In the genomic region with DNA sequence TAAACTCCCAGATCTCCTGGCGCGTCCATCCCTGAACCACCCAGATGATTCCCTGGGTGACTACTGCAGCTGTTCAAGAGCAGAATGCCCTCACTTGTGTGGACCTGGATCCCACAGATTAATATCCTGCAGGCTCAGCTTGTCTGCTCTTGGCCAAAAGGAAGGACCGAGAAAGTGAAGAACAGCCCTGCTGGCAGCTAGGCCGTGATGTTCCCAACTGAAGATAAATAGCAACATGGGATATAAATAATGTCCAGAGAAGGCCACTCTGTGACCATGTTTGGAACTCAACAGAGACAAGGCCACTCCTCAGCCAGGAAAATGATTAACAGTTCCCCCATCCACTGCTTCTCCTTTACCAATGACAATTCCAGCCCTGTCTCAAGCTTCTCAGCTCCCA, we compare ENCODE assay signal across 24 cellular contexts. TPM values are rescaled to one million over a fixed set of nuclear protein-coding genes. Genes with fewer than 3 reads are reported as not detected.
"Had no signal": no experiment of that assay in that cellular context is flagged by ENCODE, and none has a peak within 500 bp of the region (broad histone marks: within the 10 kb centered on the region; RNA-seq: fewer than 3 reads in every experiment).

No MANE protein-coding gene starts in this region.

- H3K9me3 Mint-ChIP-seq: activated naive CD8-positive, alpha-beta T cell treated with anti-CD3 and anti-CD28 coated beads, Interleukin-2, amount 10 ng/mL, durations not matched to agents 7 days and 5 days; activated T-helper 17 cell treated with anti-CD3 and anti-CD28 coated beads, Interleukin-2, amount 50 U/mL, for 72 hours; central memory CD8-positive, alpha-beta T cell; stimulated activated effector memory CD8-positive, alpha-beta T cell treated with anti-CD3 and anti-CD28 coated beads, Interleukin-12 subunit alpha, Interleukin-12 subunit beta, amount 100 ng/mL, for 72 hours; T-cell had no signal

- H3K27me3 Mint-ChIP-seq: activated CD4-positive, alpha-beta T cell treated with anti-CD3 and anti-CD28 coated beads for 36 hours; activated naive CD8-positive, alpha-beta T cell treated with anti-CD3 and anti-CD28 coated beads, Interleukin-2, amount 10 ng/mL, durations not matched to agents 7 days and 5 days had no signal

- H3K4me1 Mint-ChIP-seq: activated CD4-positive, alpha-beta T cell treated with anti-CD3 and anti-CD28 coated beads for 36 hours; activated naive CD8-positive, alpha-beta T cell treated with anti-CD3 and anti-CD28 coated beads, Interleukin-2, amount 10 ng/mL, durations not matched to agents 7 days and 5 days; activated T-helper 17 cell treated with anti-CD3 and anti-CD28 coated beads, Interleukin-2, amount 50 U/mL, for 72 hours; central memory CD8-positive, alpha-beta T cell; stimulated activated effector memory CD8-positive, alpha-beta T cell treated with anti-CD3 and anti-CD28 coated beads, Interleukin-12 subunit alpha, Interleukin-12 subunit beta, amount 100 ng/mL, for 72 hours; T-cell had no signal

- H3K4me3 Mint-ChIP-seq: activated CD4-positive, alpha-beta T cell treated with anti-CD3 and anti-CD28 coated beads for 36 hours; activated naive CD8-positive, alpha-beta T cell treated with anti-CD3 and anti-CD28 coated beads, Interleukin-2, amount 10 ng/mL, durations not matched to agents 7 days and 5 days; activated T-helper 17 cell treated with anti-CD3 and anti-CD28 coated beads, Interleukin-2, amount 50 U/mL, for 72 hours; central memory CD8-positive, alpha-beta T cell; stimulated activated effector memory CD8-positive, alpha-beta T cell treated with anti-CD3 and anti-CD28 coated beads, Interleukin-12 subunit alpha, Interleukin-12 subunit beta, amount 100 ng/mL, for 72 hours; T-cell; WTC11 had no signal

- H3K36me3 ChIP-seq: brain microvascular endothelial cell, lower lobe of right lung, stomach, thoracic aorta had no signal

- H3K27ac ChIP-seq: brain microvascular endothelial cell, coronary artery, hepatocyte, lower lobe of right lung, thoracic aorta had no signal

- H3K9me3 ChIP-seq: lower lobe of right lung, stomach, thoracic aorta had no signal

- ATAC-seq: activated CD4-positive, alpha-beta T cell treated with anti-CD3 and anti-CD28 coated beads for 36 hours; activated T-helper 17 cell treated with anti-CD3 and anti-CD28 coated beads, Interleukin-2, amount 50 U/mL, for 72 hours; lower lobe of right lung; SK-N-SH treated with all-trans-retinoic acid at 6 μM for 48 hours; stimulated activated effector memory CD8-positive, alpha-beta T cell treated with anti-CD3 and anti-CD28 coated beads, Interleukin-12 subunit alpha, Interleukin-12 subunit beta, amount 100 ng/mL, for 72 hours; T-cell; WTC11 had no signal

- H3K4me3 ChIP-seq: coronary artery, hepatocyte, lower lobe of right lung, smooth muscle cell, stomach, thoracic aorta had no signal

- H3K36me3 Mint-ChIP-seq: activated naive CD8-positive, alpha-beta T cell treated with anti-CD3 and anti-CD28 coated beads, Interleukin-2, amount 10 ng/mL, durations not matched to agents 7 days and 5 days; stimulated activated effector memory CD8-positive, alpha-beta T cell treated with anti-CD3 and anti-CD28 coated beads, Interleukin-12 subunit alpha, Interleukin-12 subunit beta, amount 100 ng/mL, for 72 hours; T-cell had no signal

- DNase-seq: activated CD4-positive, alpha-beta T cell treated with anti-CD3 and anti-CD28 coated beads for 36 hours; activated CD4-positive, alpha-beta T cell treated with anti-CD3 and anti-CD28 coated beads, Interleukin-2, amount 50 U/mL, for 48 hours; activated naive CD4-positive, alpha-beta T cell treated with Interleukin-2 at 50 U/mL for 16 hours; activated naive CD8-positive, alpha-beta T cell treated with anti-CD3 and anti-CD28 coated beads, Interleukin-2, amount 10 ng/mL, durations not matched to agents 7 days and 5 days; activated T-cell treated with anti-CD3 and anti-CD28 coated beads for 4 hours; brain microvascular endothelial cell; erythroblast; left cardiac atrium; lower lobe of right lung; occipital lobe; stimulated activated CD4-positive, alpha-beta T cell treated with anti-CD3 and anti-CD28 coated beads, Interleukin-4, amount 100 ng/mL, for 24 hours; stomach; T-cell had no signal

- H3K27me3 ChIP-seq: brain microvascular endothelial cell, hepatocyte had no signal

- H3K4me1 ChIP-seq: lower lobe of right lung had no signal

- H3K27ac Mint-ChIP-seq: activated CD4-positive, alpha-beta T cell treated with anti-CD3 and anti-CD28 coated beads for 36 hours; activated naive CD8-positive, alpha-beta T cell treated with anti-CD3 and anti-CD28 coated beads, Interleukin-2, amount 10 ng/mL, durations not matched to agents 7 days and 5 days; activated T-helper 17 cell treated with anti-CD3 and anti-CD28 coated beads, Interleukin-2, amount 50 U/mL, for 72 hours; stimulated activated effector memory CD8-positive, alpha-beta T cell treated with anti-CD3 and anti-CD28 coated beads, Interleukin-12 subunit alpha, Interleukin-12 subunit beta, amount 100 ng/mL, for 72 hours; T-cell; WTC11 had no signal

RNA-seq across cellular contexts. Expression of a gene that starts 21.5 kb away (rescaled TPM):
- total RNA-seq: activated CD4-positive, alpha-beta T cell treated with anti-CD3 and anti-CD28 coated beads for 36 hours; activated naive CD8-positive, alpha-beta T cell treated with anti-CD3 and anti-CD28 coated beads, Interleukin-2, amount 10 ng/mL, durations not matched to agents 7 days and 5 days; activated T-helper 17 cell treated with anti-CD3 and anti-CD28 coated beads, Interleukin-2, amount 50 U/mL, for 72 hours; hepatocyte; left cardiac atrium; lower lobe of right lung; mesenteric fat pad; occipital lobe; stomach; T-cell; thoracic aorta; WTC11 had no signal
- polyA plus RNA-seq: hepatocyte, neural cell, smooth muscle cell, stomach had no signal
